In the genomic region with DNA sequence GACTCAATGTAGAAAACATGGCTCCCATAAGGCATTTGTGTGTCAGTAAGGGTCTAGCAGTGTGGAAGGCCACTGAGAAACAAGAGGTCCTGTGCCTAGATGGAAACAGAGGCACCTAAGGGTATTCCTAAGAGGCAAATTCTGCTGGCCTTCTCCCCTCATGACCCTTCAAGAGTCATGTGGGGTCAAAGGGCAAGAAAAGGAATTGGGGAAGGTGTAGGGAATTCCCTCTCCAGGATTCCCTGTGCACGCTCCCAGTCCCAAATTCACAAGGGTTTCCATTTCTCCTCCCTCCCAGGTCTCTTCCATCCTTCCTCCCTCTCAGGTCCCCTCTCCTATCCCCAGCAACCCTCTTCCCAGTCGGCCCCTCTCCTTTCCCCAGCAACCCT, we compare ENCODE assay signal across 8 cellular contexts. TPM values are rescaled to one million over a fixed set of nuclear protein-coding genes. Genes with fewer than 3 reads are reported as not detected.
A peak's percentile ranks its signal among the peaks of the same experiment; 100 is the strongest.
DNase-seq lines count a peak whose midpoint lies in the region; ATAC-seq and TF ChIP-seq lines count a peak whose summit lies in the region.

No MANE protein-coding gene starts in this region.

- no peaks in the 10 kb centered on the region for H3K27me3 Mint-ChIP-seq in activated CD4-positive, alpha-beta T cell treated with anti-CD3 and anti-CD28 coated beads for 36 hours

- peaks cover 57% of the 10 kb centered on the region for H3K4me1 Mint-ChIP-seq in activated CD4-positive, alpha-beta T cell treated with anti-CD3 and anti-CD28 coated beads for 36 hours

- peak overlapping the region; percentile 83 for H3K27ac Mint-ChIP-seq in activated CD4-positive, alpha-beta T cell treated with anti-CD3 and anti-CD28 coated beads for 36 hours

- H3K27me3 ChIP-seq in left lung (no peaks in the 10 kb centered on the region), testis (no peaks in the 10 kb centered on the region)

- TF ChIP-seq CTCF in left lung (IDR thresholded peaks at IDR 0.05) (no peak), testis (IDR thresholded peaks at IDR 0.05) (no peak)

- ATAC-seq in activated CD4-positive, alpha-beta T cell treated with anti-CD3 and anti-CD28 coated beads for 36 hours, result no peak
- ATAC-seq in left lung (no peak), HG03175 (IDR thresholded peaks at IDR 0.05; ENCODE audit: unreplicated experiment) (no peak), GM18873 (IDR thresholded peaks at IDR 0.05; ENCODE audit: low FRiP score, unreplicated experiment) (no peak)

- H3K9me3 ChIP-seq in left lung (no peaks in the 10 kb centered on the region), testis (no peaks in the 10 kb centered on the region)

- no peaks in the 10 kb centered on the region for H3K9me3 Mint-ChIP-seq in activated CD4-positive, alpha-beta T cell treated with anti-CD3 and anti-CD28 coated beads for 36 hours (ENCODE audit: low read depth)

- intact Hi-C loops in activated CD4-positive, alpha-beta T cell treated with anti-CD3 and anti-CD28 coated beads for 36 hours (cut with DNase I, micrococcal nuclease), result loop anchor here (5.0 kb wide), 8 partner anchors 438 to 1618 kb away; partner anchors contain the start of genes HSD17B8 (in 2 of the 2), PSMB8 (in 2 of the 2), RXRB (in 2 of the 2) and SLC39A7 (in 2 of the 2)
- intact Hi-C loops in left lung (cut with DNase I), result no loop called here
- intact Hi-C loops in testis (cut with DNase I; ENCODE audit: low total_unique reads), result no loop called here

- no peak for DNase-seq in activated CD4-positive, alpha-beta T cell treated with anti-CD3 and anti-CD28 coated beads for 36 hours
- no peak for DNase-seq in activated CD4-positive, alpha-beta T cell treated with anti-CD3 and anti-CD28 coated beads, Interleukin-2, amount 50 U/mL, for 4 hours
- DNase-seq in left lung (no peak), testis (no peak), NCI-H2081 (lab: John Stamatoyannopoulos, UW) (no peak)

- H3K36me3 ChIP-seq in left lung (peaks cover 0 to 19% of the 10 kb centered on the region in 2 donors), testis (ENCODE audit: low read depth, missing control alignments) (no peaks in the 10 kb centered on the region)

- CTCF ChIA-PET in activated CD4-positive, alpha-beta T cell treated with anti-CD3 and anti-CD28 coated beads for 36 hours (lab: Charles Lee), result no interaction called here

- peak overlapping the region; percentile 98 for H3K27ac ChIP-seq in angular gyrus (ENCODE audit: low read depth, low read length)
- peak overlapping the region; percentile 97 to 98 for H3K27ac ChIP-seq in left lung
- peak overlapping the region; percentile 94 to 99 for H3K27ac ChIP-seq in testis

- WGBS in testis, 2 donors, result 0 to 8% methylated on average over 2 of the region's 2 CpGs

- TF ChIP-seq POLR2A in testis (IDR thresholded peaks at IDR 0.05), result no peak

- POLR2A ChIA-PET in activated CD4-positive, alpha-beta T cell treated with anti-CD3 and anti-CD28 coated beads for 36 hours (lab: Charles Lee), result no interaction called here

- H3K4me3 ChIP-seq in left lung (peak overlapping the region; percentile 74 to 79), testis (peak overlapping the region; percentile 87 to 92)

- H3K4me1 ChIP-seq in left lung (peaks cover 23 to 58% of the 10 kb centered on the region in 2 donors), testis (peaks cover 35% of the 10 kb centered on the region)

- peaks cover 21% of the 10 kb centered on the region for H3K36me3 Mint-ChIP-seq in activated CD4-positive, alpha-beta T cell treated with anti-CD3 and anti-CD28 coated beads for 36 hours (ENCODE audit: low read depth)

- H3K4me3 Mint-ChIP-seq in activated CD4-positive, alpha-beta T cell treated with anti-CD3 and anti-CD28 coated beads for 36 hours, result peak overlapping the region; percentile 92

RNA-seq across cellular contexts. Expression of gene AGPAT1, which starts 0.6 kb away (rescaled TPM):
- 10 to 100 TPM; 30.4 to 30.5 TPM for total RNA-seq in activated CD4-positive, alpha-beta T cell treated with anti-CD3 and anti-CD28 coated beads for 36 hours
- total RNA-seq in left lung, result 10 to 100 TPM; 55.5 to 61.2 TPM
- 100 to 1,000 TPM; 107 to 115 TPM for total RNA-seq in testis
- polyA plus RNA-seq in testis (ENCODE audit: insufficient read depth, low read depth, low replicate concordance), result 158 TPM

RNA-seq across cellular contexts. Expression of gene RNF5, which starts 2.9 kb away (rescaled TPM):
- total RNA-seq in activated CD4-positive, alpha-beta T cell treated with anti-CD3 and anti-CD28 coated beads for 36 hours, result 10 to 100 TPM; 51.7 to 65.6 TPM
- total RNA-seq in left lung (10 to 100 TPM; 43.9 to 65.7 TPM), testis (10 to 100 TPM; 76.1 to 79.0 TPM)
- polyA plus RNA-seq in testis (ENCODE audit: insufficient read depth, low read depth, low replicate concordance), result 67.1 TPM

RNA-seq across cellular contexts. Expression of gene AGER, which starts 8.7 kb away (rescaled TPM):
- total RNA-seq in activated CD4-positive, alpha-beta T cell treated with anti-CD3 and anti-CD28 coated beads for 36 hours, result 10 to 100 TPM; 24.4 to 28.0 TPM
- total RNA-seq in left lung (100 to 1,000 TPM; 221 to 616 TPM), testis (1 to 10 TPM; 5.8 to 8.6 TPM)
- polyA plus RNA-seq in testis (ENCODE audit: insufficient read depth, low read depth, low replicate concordance), result 7.8 TPM

RNA-seq across cellular contexts. Expression of gene EGFL8, which starts 10.9 kb away (rescaled TPM):
- total RNA-seq in activated CD4-positive, alpha-beta T cell treated with anti-CD3 and anti-CD28 coated beads for 36 hours, result 10 to 100 TPM in 1 of 2 experiments, 1 to 10 TPM in 1; 9.1 to 10.9 TPM
- 10 to 100 TPM in 1 of 2 donors, 1 to 10 TPM in 1; 8.1 to 10.1 TPM for total RNA-seq in left lung
- 10 to 100 TPM; 24.3 to 25.7 TPM for total RNA-seq in testis
- 13.9 TPM for polyA plus RNA-seq in testis (ENCODE audit: insufficient read depth, low read depth, low replicate concordance)

RNA-seq across cellular contexts. Expression of gene PBX2, which starts 14.7 kb away (rescaled TPM):
- total RNA-seq in activated CD4-positive, alpha-beta T cell treated with anti-CD3 and anti-CD28 coated beads for 36 hours, result 10 to 100 TPM; 64.9 to 77.9 TPM
- total RNA-seq in left lung, result 10 to 100 TPM; 91.0 to 99.1 TPM
- 100 to 1,000 TPM in 1 of 2 donors, 10 to 100 TPM in 1; 97.9 to 111 TPM for total RNA-seq in testis
- polyA plus RNA-seq in testis (ENCODE audit: insufficient read depth, low read depth, low replicate concordance), result 65.0 TPM

Comparison
In these comparisons a context has a peak if more than half of its experiments do, and no peak if none do; other contexts are left out.
1. RNA of gene AGER, which starts 8.7 kb away (total RNA-seq): 221 to 616 TPM in left lung; 24.4 to 28.0 TPM in activated CD4-positive, alpha-beta T cell treated with anti-CD3 and anti-CD28 coated beads for 36 hours and 5.8 to 8.6 TPM in testis; every median in the first group is over 4 times any median in the second.
2. intact Hi-C loops: an anchor here in activated CD4-positive, alpha-beta T cell treated with anti-CD3 and anti-CD28 coated beads for 36 hours (5.0 kb wide); none called in left lung and testis.
3. Peak in every context shown above with its lines, with median percentiles within 50 percentile points of each other: H3K27ac ChIP-seq.